ENCODE assay signal across 8 cellular contexts in genomic region chr19:49766938-49767315, GRCh38. TPM values are rescaled to one million over a fixed set of nuclear protein-coding genes. Genes with fewer than 3 reads are reported as not detected.
A peak's percentile ranks its signal among the peaks of the same experiment; 100 is the strongest.
DNase-seq lines count a peak whose midpoint lies in the region; ATAC-seq and TF ChIP-seq lines count a peak whose summit lies in the region.

Gene AP2A1, plus strand, starts transcription at chr19:49767001. Its CDS starts 133 bp downstream, at chr19:49767134.

- intact Hi-C loops in Calu3 (cut with micrococcal nuclease; ENCODE audit: unreplicated experiment) = no loop called here
- intact Hi-C loops in dendritic cell treated with granulocyte-macrophage colony-stimulating factor and Interleukin-4, amounts not matched to agents 40 ng/mL and 50 ng/mL, for 4 days (cut with micrococcal nuclease) = loop anchor here (1.0 kb wide), 1 partner anchor 46 kb away; the partner anchor contains the start of gene FUZ

- no peaks in the 10 kb centered on the region for H3K9me3 ChIP-seq in mononuclear cell (ENCODE audit: low read depth, low read length)

- H3K4me1 Mint-ChIP-seq in Calu3 (ENCODE audit: low read depth, unreplicated experiment) = peaks cover 24% of the 10 kb centered on the region
- H3K4me1 Mint-ChIP-seq in dendritic cell treated with granulocyte-macrophage colony-stimulating factor and Interleukin-4, amounts not matched to agents 40 ng/mL and 50 ng/mL, for 4 days (ENCODE audit: low read depth) = peaks cover 72% of the 10 kb centered on the region

- no peak for TF ChIP-seq CTCF in Calu3 (IDR thresholded peaks at IDR 0.05; ENCODE audit: unreplicated experiment)
- no peak for TF ChIP-seq CTCF in LNCaP clone FGC (IDR thresholded peaks at IDR 0.05; ENCODE audit: control insufficient read depth, extremely low read depth, insufficient read depth)

- CTCF ChIA-PET in Calu3 (lab: Charles Lee) = interaction anchor here (0.6 to 1.1 kb wide), 7 partner anchors 9 to 154 kb away, joined by 3 to 6 read pairs (median 4); partner anchors contain the start of gene RRAS

- H3K9me3 Mint-ChIP-seq in Calu3 (ENCODE audit: low read depth, unreplicated experiment) = no peaks in the 10 kb centered on the region
- H3K9me3 Mint-ChIP-seq in dendritic cell treated with granulocyte-macrophage colony-stimulating factor and Interleukin-4, amounts not matched to agents 40 ng/mL and 50 ng/mL, for 4 days = no peaks in the 10 kb centered on the region

- H3K27ac Mint-ChIP-seq in Calu3 (ENCODE audit: unreplicated experiment) = peak within 1 kb of the TSS; percentile 90
- peak within 1 kb of the TSS; percentile 99 for H3K27ac Mint-ChIP-seq in dendritic cell treated with granulocyte-macrophage colony-stimulating factor and Interleukin-4, amounts not matched to agents 40 ng/mL and 50 ng/mL, for 4 days

- no peaks in the 10 kb centered on the region for H3K27me3 ChIP-seq in mononuclear cell (ENCODE audit: insufficient read depth, low read length)

- no peak for DNase-seq in Calu3
- DNase-seq in LNCaP clone FGC (ENCODE audit: low read depth) = no peak
- DNase-seq in NCI-H2107 (lab: John Stamatoyannopoulos, UW) = no peak
- no peak for DNase-seq in middle frontal gyrus (ENCODE audit: extremely low spot score, low spot score)

- peak within 1 kb of the TSS; percentile 79 for H3K4me3 Mint-ChIP-seq in Calu3 (ENCODE audit: low read depth, unreplicated experiment)
- H3K4me3 Mint-ChIP-seq in dendritic cell treated with granulocyte-macrophage colony-stimulating factor and Interleukin-4, amounts not matched to agents 40 ng/mL and 50 ng/mL, for 4 days = peak within 1 kb of the TSS; percentile 96

- ATAC-seq in GM19324 (IDR thresholded peaks at IDR 0.05; ENCODE audit: low FRiP score, unreplicated experiment) (no peak), HG02970 (IDR thresholded peaks at IDR 0.05; ENCODE audit: low FRiP score, unreplicated experiment) (no peak)

- H3K4me1 ChIP-seq in mononuclear cell (ENCODE audit: insufficient read depth, low read length) = peaks cover 29% of the 10 kb centered on the region

- no peaks in the 10 kb centered on the region for H3K27me3 Mint-ChIP-seq in Calu3 (ENCODE audit: unreplicated experiment)
- no peaks in the 10 kb centered on the region for H3K27me3 Mint-ChIP-seq in dendritic cell treated with granulocyte-macrophage colony-stimulating factor and Interleukin-4, amounts not matched to agents 40 ng/mL and 50 ng/mL, for 4 days

- H3K4me3 ChIP-seq in LNCaP clone FGC (ENCODE audit: low read depth, low read length) = peak within 1 kb of the TSS; percentile 76
- H3K4me3 ChIP-seq in mononuclear cell (ENCODE audit: low read length) = peak within 1 kb of the TSS; percentile 75

- H3K36me3 Mint-ChIP-seq in Calu3 (ENCODE audit: insufficient read depth, unreplicated experiment) = peaks cover 27% of the 10 kb centered on the region
- H3K36me3 Mint-ChIP-seq in dendritic cell treated with granulocyte-macrophage colony-stimulating factor and Interleukin-4, amounts not matched to agents 40 ng/mL and 50 ng/mL, for 4 days (ENCODE audit: low read depth) = peaks cover 44% of the 10 kb centered on the region

- BruUV-seq in Calu3 (replicated peaks; lab: Mats Ljungman, UMichigan) = no TSS peak

RNA-seq across cellular contexts. Expression of gene AP2A1, which starts in this region (rescaled TPM):
- total RNA-seq in Calu3 (2022) (80.1 and 89.0 TPM in 2 replicates), mononuclear cell (30.2 TPM)
